27 cellular contexts compared by ENCODE assay signal in genomic region chr22:49807129-49807528, GRCh38. TPM values are rescaled to one million over a fixed set of nuclear protein-coding genes. Genes with fewer than 3 reads are reported as not detected.
DNase-seq lines count a peak whose midpoint lies in the region; ATAC-seq and TF ChIP-seq lines count a peak whose summit lies in the region.
"Had no signal": no experiment of that assay in that cellular context is flagged by ENCODE, and none has a peak within 500 bp of the region (broad histone marks: within the 10 kb centered on the region; RNA-seq: fewer than 3 reads in every experiment).

No MANE protein-coding gene starts in this region.

- peaks cover 58% of the 10 kb centered on the region for H3K4me1 Mint-ChIP-seq in activated CD8-positive, alpha-beta memory T cell treated with anti-CD3 and anti-CD28 coated beads, Interleukin-2, amount 10 ng/mL, durations not matched to agents 7 days and 5 days
- H3K4me1 Mint-ChIP-seq in H9 = peaks cover 0 to 2% of the 10 kb centered on the region in 2 experiments; a peak in 1 of 4 replicates
- H3K4me1 Mint-ChIP-seq in activated naive CD8-positive, alpha-beta T cell treated with anti-CD3 and anti-CD28 coated beads, Interleukin-2, amount 10 ng/mL, durations not matched to agents 7 days and 5 days = peaks cover 51% of the 10 kb centered on the region
- peaks cover 40 to 82% (median 81%) of the 10 kb centered on the region in 4 donors for H3K4me1 Mint-ChIP-seq in naive thymus-derived CD8-positive, alpha-beta T cell

- H4K5ac ChIP-seq in H9 (ENCODE audit: insufficient read length, low read depth, low read length) = no peak overlapping the region

- H2BK12ac ChIP-seq in H9 (ENCODE audit: insufficient read length, low read depth, low read length) = no peak overlapping the region

- H3K4me1 ChIP-seq in H9 (ENCODE audit: insufficient read depth, low read length) (no peaks in the 10 kb centered on the region), aorta (ENCODE audit: control insufficient read depth in 1 of 2, insufficient read depth in 2 of 2, low read length in 2 of 2) (no peaks in the 10 kb centered on the region), vagina (peaks cover 59% of the 10 kb centered on the region)

- H3K4me3 ChIP-seq in aorta (ENCODE audit: low read length in 2 of 2) (no peak overlapping the region), vagina (no peak overlapping the region)
- H3K4me3 ChIP-seq: esophagus muscularis mucosa, gastrocnemius medialis, GM23338, left lung, PC-9, suprapubic skin had no signal

- H3K27me3 ChIP-seq in H9 (ENCODE audit: insufficient read depth, low read length) (no peaks in the 10 kb centered on the region), aorta (ENCODE audit: control insufficient read depth in 1 of 2, insufficient read depth in 2 of 2, low read length in 1 of 2) (no peaks in the 10 kb centered on the region), vagina (no peaks in the 10 kb centered on the region)
- H3K27me3 ChIP-seq: esophagus muscularis mucosa, gastrocnemius medialis, left lung, suprapubic skin had no signal

- H3K4me2 ChIP-seq in H9 (ENCODE audit: insufficient read depth, insufficient read length, low read length) = no peak overlapping the region
- H3K4me2 ChIP-seq: GM23338, PC-9 had no signal

- peak overlapping the region; percentile 27 for H3K4me3 Mint-ChIP-seq in activated CD8-positive, alpha-beta memory T cell treated with anti-CD3 and anti-CD28 coated beads, Interleukin-2, amount 10 ng/mL, durations not matched to agents 7 days and 5 days
- H3K4me3 Mint-ChIP-seq in H9 = no peak overlapping the region
- peak overlapping the region; percentile 29 for H3K4me3 Mint-ChIP-seq in activated naive CD8-positive, alpha-beta T cell treated with anti-CD3 and anti-CD28 coated beads, Interleukin-2, amount 10 ng/mL, durations not matched to agents 7 days and 5 days
- H3K4me3 Mint-ChIP-seq in naive thymus-derived CD8-positive, alpha-beta T cell = peak overlapping the region; percentile 23 to 77 (median 74)
- H3K4me3 Mint-ChIP-seq: B cell, brain, GM23338, nephron had no signal

- no peak overlapping the region for H2AK5ac ChIP-seq in H9 (ENCODE audit: insufficient read length, low read length)

- POLR2A ChIA-PET in activated naive CD8-positive, alpha-beta T cell treated with anti-CD3 and anti-CD28 coated beads, Interleukin-2, amount 10 ng/mL, durations not matched to agents 7 days and 5 days (lab: Charles Lee) = interaction anchor here (0.7 kb wide), 1 partner anchor 610 kb away, joined by 4 read pairs; no protein-coding TSS in a partner anchor
- POLR2A ChIA-PET in naive thymus-derived CD8-positive, alpha-beta T cell (lab: Charles Lee) = interaction anchor here (0.6 to 0.7 kb wide), 2 partner anchors 19 to 751 kb away, joined by 3 read pairs; no protein-coding TSS in a partner anchor

- intact Hi-C loops in Right ventricle myocardium inferior (cut with DNase I) = no loop called here
- intact Hi-C loops in aorta (cut with DNase I) = no loop called here
- intact Hi-C loops in vagina (cut with DNase I) = no loop called here

- no peak for DNase-seq in activated CD8-positive, alpha-beta memory T cell treated with anti-CD3 and anti-CD28 coated beads, Interleukin-2, amount 10 ng/mL, durations not matched to agents 7 days and 5 days
- DNase-seq in activated CD8-positive, alpha-beta memory T cell treated with anti-CD3 and anti-CD28 coated beads, Interleukin-2, amount 50 U/mL, for 48 hours = no peak
- no peak for DNase-seq in H9
- no peak for DNase-seq in activated naive CD8-positive, alpha-beta T cell treated with anti-CD3 and anti-CD28 coated beads, Interleukin-2, amount 10 ng/mL, durations not matched to agents 7 days and 5 days
- no peak for DNase-seq in naive thymus-derived CD8-positive, alpha-beta T cell
- DNase-seq in Right ventricle myocardium inferior (ENCODE audit: missing footprints) = no peak
- DNase-seq in aorta = no peak
- no peak for DNase-seq in vagina (ENCODE audit: extremely low spot score in 2 of 2)
- DNase-seq: activated CD4-positive, alpha-beta T cell treated with anti-CD3 and anti-CD28 coated beads for 4 hours; DND-41; gastrocnemius medialis; hippocampal formation; MV-4-11; NCI-H1694; NCI-H510A treated with DMSO at 0.1 percent for 48 hours; PC-9; SHP77 treated with DMSO at 0.1 percent for 48 hours; small intestine; stimulated activated CD4-positive, alpha-beta T cell treated with anti-CD3 and anti-CD28 coated beads, Interleukin-1b, Interleukin-23, amount 100 ng/mL, for 48 hours; SW 1271 had no signal

- peaks cover 11% of the 10 kb centered on the region for H3K79me1 ChIP-seq in H9 (ENCODE audit: insufficient read depth, low read depth, low read length, poor library complexity, severe bottlenecking)

- H3K23me2 ChIP-seq in H9 (ENCODE audit: insufficient read length, low read depth, low read length, poor library complexity, severe bottlenecking) = no peaks in the 10 kb centered on the region

- no peak for TF ChIP-seq CTCF in H9 (conservative IDR thresholded peaks at IDR 0.05)
- no peak for TF ChIP-seq CTCF in vagina (IDR thresholded peaks at IDR 0.05)

- H2AFZ ChIP-seq in H9 (ENCODE audit: low read length) = no peak overlapping the region
- H2AFZ ChIP-seq: GM23338, PC-9 had no signal

- WGBS in H9 (ENCODE audit: extremely low coverage, insufficient read length, low lambda C conversion rate) = no CpG with 5 or more reads among the region's 8 CpGs
- WGBS in aorta, 2 donors = 96 to 97% methylated on average over 8 of the region's 8 CpGs

- H3K79me2 ChIP-seq in H9 (ENCODE audit: insufficient read depth, low read length) = peaks cover 47% of the 10 kb centered on the region

- no peak overlapping the region for H3K18ac ChIP-seq in H9 (ENCODE audit: insufficient read length, low read depth, low read length)

- H3K36me3 ChIP-seq in aorta (ENCODE audit: control insufficient read depth in 1 of 2, insufficient read depth in 2 of 2, low read length in 1 of 2) (peaks cover 0 to 3% of the 10 kb centered on the region in 2 donors), vagina (peaks cover 0 to 15% of the 10 kb centered on the region in 2 donors)

- H3K23ac ChIP-seq in H9 (ENCODE audit: insufficient read length, low read depth, low read length) = no peak overlapping the region

- no peak for TF ChIP-seq POLR2A in vagina (IDR thresholded peaks at IDR 0.05)

- ATAC-seq in activated CD8-positive, alpha-beta memory T cell treated with anti-CD3 and anti-CD28 coated beads, Interleukin-2, amount 10 ng/mL, durations not matched to agents 7 days and 5 days = no peak
- no peak for ATAC-seq in activated naive CD8-positive, alpha-beta T cell treated with anti-CD3 and anti-CD28 coated beads, Interleukin-2, amount 10 ng/mL, durations not matched to agents 7 days and 5 days (ENCODE audit: low read depth)
- ATAC-seq in naive thymus-derived CD8-positive, alpha-beta T cell = no peak
- ATAC-seq in Right ventricle myocardium inferior = no peak
- ATAC-seq in aorta (ENCODE audit: low FRiP score) = no peak
- ATAC-seq: gastrocnemius medialis, GM23338, left lung had no signal

- no peak overlapping the region for H2BK120ac ChIP-seq in H9 (ENCODE audit: low read depth, low read length, poor library complexity, severe bottlenecking)

- no peak overlapping the region for H3T11ph ChIP-seq in H9 (ENCODE audit: low read length)

- H2BK15ac ChIP-seq in H9 (ENCODE audit: low read depth, low read length) = 0 out of 2 replicates have a peak overlapping the region, but pooled peaks have one; percentile 77

- no peaks in the 10 kb centered on the region for H4K20me1 ChIP-seq in H9 (ENCODE audit: control insufficient read depth, insufficient read depth, insufficient read length)

- no peaks in the 10 kb centered on the region for H3K27me3 Mint-ChIP-seq in activated CD8-positive, alpha-beta memory T cell treated with anti-CD3 and anti-CD28 coated beads, Interleukin-2, amount 10 ng/mL, durations not matched to agents 7 days and 5 days
- H3K27me3 Mint-ChIP-seq in H9 (ENCODE audit: low read depth) = no peaks in the 10 kb centered on the region
- no peaks in the 10 kb centered on the region for H3K27me3 Mint-ChIP-seq in activated naive CD8-positive, alpha-beta T cell treated with anti-CD3 and anti-CD28 coated beads, Interleukin-2, amount 10 ng/mL, durations not matched to agents 7 days and 5 days
- no peaks in the 10 kb centered on the region for H3K27me3 Mint-ChIP-seq in naive thymus-derived CD8-positive, alpha-beta T cell
- H3K27me3 Mint-ChIP-seq: B cell had no signal

- no peak overlapping the region for H4K8ac ChIP-seq in H9 (replicated peaks; ENCODE audit: insufficient read length, low read depth, low read length)

- peaks cover 43% of the 10 kb centered on the region for H3K36me3 Mint-ChIP-seq in activated CD8-positive, alpha-beta memory T cell treated with anti-CD3 and anti-CD28 coated beads, Interleukin-2, amount 10 ng/mL, durations not matched to agents 7 days and 5 days
- peaks cover 11 to 40% (median 24%) of the 10 kb centered on the region in 3 experiments; a peak in 6 of 7 replicates for H3K36me3 Mint-ChIP-seq in H9 (ENCODE audit: insufficient read depth in 1 of 3, low read depth in 3 of 3)
- peaks cover 24% of the 10 kb centered on the region for H3K36me3 Mint-ChIP-seq in activated naive CD8-positive, alpha-beta T cell treated with anti-CD3 and anti-CD28 coated beads, Interleukin-2, amount 10 ng/mL, durations not matched to agents 7 days and 5 days
- peaks cover 0 to 34% (median 1%) of the 10 kb centered on the region in 3 donors for H3K36me3 Mint-ChIP-seq in naive thymus-derived CD8-positive, alpha-beta T cell

- H3K9ac ChIP-seq in H9 (ENCODE audit: extremely low read depth, insufficient read length, low read length) = no peak overlapping the region

- H2BK20ac ChIP-seq in H9 (ENCODE audit: low read depth, low read length, poor library complexity, severe bottlenecking) = no peak overlapping the region

- CTCF ChIA-PET in activated CD8-positive, alpha-beta memory T cell treated with anti-CD3 and anti-CD28 coated beads, Interleukin-2, amount 10 ng/mL, durations not matched to agents 7 days and 5 days (lab: Charles Lee) = interaction anchor here (1.0 to 1.5 kb wide), 2 partner anchors 17 to 39 kb away, joined by 3 to 5 read pairs; no protein-coding TSS in a partner anchor

- H3K9me3 ChIP-seq in H9 (ENCODE audit: control insufficient read depth, low read depth, low read length) (no peaks in the 10 kb centered on the region), aorta (ENCODE audit: control insufficient read depth, low read length) (no peaks in the 10 kb centered on the region), vagina (no peaks in the 10 kb centered on the region)
- H3K9me3 ChIP-seq: esophagus muscularis mucosa, gastrocnemius medialis, left lung, suprapubic skin had no signal

- H3K56ac ChIP-seq in H9 (ENCODE audit: insufficient read length, low read depth, low read length) = no peak overlapping the region

- peak overlapping the region; percentile 75 for H3K27ac Mint-ChIP-seq in activated CD8-positive, alpha-beta memory T cell treated with anti-CD3 and anti-CD28 coated beads, Interleukin-2, amount 10 ng/mL, durations not matched to agents 7 days and 5 days
- no peak overlapping the region; a peak in 2 of 7 replicates for H3K27ac Mint-ChIP-seq in H9
- peak overlapping the region; percentile 79 for H3K27ac Mint-ChIP-seq in activated naive CD8-positive, alpha-beta T cell treated with anti-CD3 and anti-CD28 coated beads, Interleukin-2, amount 10 ng/mL, durations not matched to agents 7 days and 5 days
- H3K27ac Mint-ChIP-seq in naive thymus-derived CD8-positive, alpha-beta T cell = peak overlapping the region; percentile 71 to 96 (median 94)
- H3K27ac Mint-ChIP-seq: B cell, GM23338, nephron had no signal

- no peak overlapping the region for H4K91ac ChIP-seq in H9 (ENCODE audit: insufficient read length, low read depth, low read length)

- H3K4ac ChIP-seq in H9 (ENCODE audit: low read depth, low read length) = no peak overlapping the region

- H2BK5ac ChIP-seq in H9 (ENCODE audit: insufficient read length, low read length) = no peak overlapping the region

- no peak overlapping the region for H3K27ac ChIP-seq in H9 (ENCODE audit: insufficient read length, low read depth, low read length)
- no peak overlapping the region for H3K27ac ChIP-seq in aorta (ENCODE audit: low read depth in 1 of 2, low read length in 2 of 2)
- H3K27ac ChIP-seq in vagina = no peak overlapping the region
- H3K27ac ChIP-seq: esophagus muscularis mucosa, gastrocnemius medialis, PC-9, suprapubic skin had no signal

- H3K14ac ChIP-seq in H9 (ENCODE audit: insufficient read depth, low read length) = no peak overlapping the region

- no peaks in the 10 kb centered on the region for H3K9me3 Mint-ChIP-seq in activated CD8-positive, alpha-beta memory T cell treated with anti-CD3 and anti-CD28 coated beads, Interleukin-2, amount 10 ng/mL, durations not matched to agents 7 days and 5 days (ENCODE audit: low read depth)
- no peaks in the 10 kb centered on the region for H3K9me3 Mint-ChIP-seq in H9
- H3K9me3 Mint-ChIP-seq in activated naive CD8-positive, alpha-beta T cell treated with anti-CD3 and anti-CD28 coated beads, Interleukin-2, amount 10 ng/mL, durations not matched to agents 7 days and 5 days = no peaks in the 10 kb centered on the region
- H3K9me3 Mint-ChIP-seq in naive thymus-derived CD8-positive, alpha-beta T cell = no peaks in the 10 kb centered on the region
- H3K9me3 Mint-ChIP-seq: GM23338 had no signal

RNA-seq across cellular contexts. Expression of gene BRD1, which starts 20.5 kb away (rescaled TPM):
- total RNA-seq in activated CD8-positive, alpha-beta memory T cell treated with anti-CD3 and anti-CD28 coated beads, Interleukin-2, amount 10 ng/mL, durations not matched to agents 7 days and 5 days = 10 to 100 TPM; 49.9 to 56.6 TPM
- total RNA-seq in H9 (2021) (51.3 and 53.3 TPM in 2 replicates), Right ventricle myocardium inferior (17.5 TPM), aorta (10 to 100 TPM; 26.7 to 32.2 TPM), vagina (35.1 TPM)
- 10 to 100 TPM; 56.7 to 56.9 TPM for total RNA-seq in activated naive CD8-positive, alpha-beta T cell treated with anti-CD3 and anti-CD28 coated beads, Interleukin-2, amount 10 ng/mL, durations not matched to agents 7 days and 5 days
- total RNA-seq in naive thymus-derived CD8-positive, alpha-beta T cell = 10 to 100 TPM; 80.9 to 86.8 TPM
- 1 to 10 TPM; 1.9 to 3.7 (median 2.2) TPM for polyA plus RNA-seq in naive thymus-derived CD8-positive, alpha-beta T cell
- 10 to 100 TPM in 1 of 2 donors, 1 to 10 TPM in 1; 7.6 to 21.6 TPM for polyA plus RNA-seq in aorta

RNA-seq across cellular contexts. Expression of gene ZBED4, which starts 46.5 kb away (rescaled TPM):
- total RNA-seq in activated CD8-positive, alpha-beta memory T cell treated with anti-CD3 and anti-CD28 coated beads, Interleukin-2, amount 10 ng/mL, durations not matched to agents 7 days and 5 days = 10 to 100 TPM; 24.1 to 25.7 TPM
- total RNA-seq in H9 (2021) (22.7 and 23.0 TPM in 2 replicates), Right ventricle myocardium inferior (4.8 TPM), aorta (1 to 10 TPM; 8.6 to 9.7 TPM), vagina (9.1 TPM)
- total RNA-seq in activated naive CD8-positive, alpha-beta T cell treated with anti-CD3 and anti-CD28 coated beads, Interleukin-2, amount 10 ng/mL, durations not matched to agents 7 days and 5 days = 10 to 100 TPM; 21.0 to 21.5 TPM
- 10 to 100 TPM; 17.6 to 18.1 TPM for total RNA-seq in naive thymus-derived CD8-positive, alpha-beta T cell
- 10 to 100 TPM in 1 of 3 donors, 1 to 10 TPM in 2; 5.5 to 11.4 (median 8.1) TPM for polyA plus RNA-seq in naive thymus-derived CD8-positive, alpha-beta T cell
- polyA plus RNA-seq in aorta = 1 to 10 TPM; 1.3 to 1.9 TPM

Comparison
In these comparisons a context has a peak if more than half of its experiments do, and no peak if none do; other contexts are left out.
1. H3K27ac Mint-ChIP-seq: peak in activated CD8-positive, alpha-beta memory T cell treated with anti-CD3 and anti-CD28 coated beads, Interleukin-2, amount 10 ng/mL, durations not matched to agents 7 days and 5 days (single experiment), activated naive CD8-positive, alpha-beta T cell treated with anti-CD3 and anti-CD28 coated beads, Interleukin-2, amount 10 ng/mL, durations not matched to agents 7 days and 5 days (single experiment) and naive thymus-derived CD8-positive, alpha-beta T cell (10 of 10); none in H9 (0 of 3).
2. H3K4me3 Mint-ChIP-seq: peak in activated CD8-positive, alpha-beta memory T cell treated with anti-CD3 and anti-CD28 coated beads, Interleukin-2, amount 10 ng/mL, durations not matched to agents 7 days and 5 days (single experiment), activated naive CD8-positive, alpha-beta T cell treated with anti-CD3 and anti-CD28 coated beads, Interleukin-2, amount 10 ng/mL, durations not matched to agents 7 days and 5 days (single experiment) and naive thymus-derived CD8-positive, alpha-beta T cell (10 of 10); none in H9 (0 of 2).